9 cellular contexts compared by ENCODE assay signal in the genomic region with DNA sequence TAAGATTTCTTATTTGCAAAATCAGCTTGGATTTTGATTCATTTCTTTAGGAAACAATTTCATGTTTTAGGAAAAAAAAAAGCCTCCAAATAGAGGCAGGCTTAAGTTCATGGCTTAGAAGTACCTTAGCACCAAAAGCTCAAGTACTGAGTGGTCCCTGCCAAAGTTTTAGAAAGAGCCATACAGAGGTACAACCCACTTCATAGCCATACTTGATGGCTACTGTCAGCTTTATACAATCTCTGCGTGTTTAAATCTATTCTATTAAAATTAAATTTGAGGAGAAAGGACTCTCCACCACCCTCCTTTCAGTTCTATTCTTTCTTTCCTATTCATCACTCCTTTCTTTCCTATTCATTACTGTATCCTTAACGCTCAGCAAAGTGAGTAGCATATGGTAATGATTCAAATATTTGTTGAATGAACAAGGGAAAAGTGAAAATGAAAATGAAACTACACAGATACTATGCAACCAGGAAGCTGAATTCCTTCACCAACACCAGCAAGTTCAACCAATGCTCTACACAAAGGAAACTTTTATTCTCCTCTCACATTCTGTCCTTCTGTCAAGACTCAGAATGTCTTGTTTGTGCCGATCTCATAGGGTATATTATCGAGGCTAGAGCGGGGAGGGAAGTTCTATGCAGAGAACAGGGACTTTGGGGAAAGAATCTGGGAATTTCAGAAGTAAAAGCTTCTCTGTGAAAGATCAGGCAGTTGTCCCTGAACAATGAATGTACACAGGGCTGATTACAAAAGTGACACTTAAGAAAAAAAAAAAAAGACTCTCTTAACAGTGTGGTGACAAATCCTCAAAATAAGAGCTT.
DNase-seq lines count a peak whose midpoint lies in the region; ATAC-seq and TF ChIP-seq lines count a peak whose summit lies in the region.
"Had no signal": no experiment of that assay in that cellular context is flagged by ENCODE, and none has a peak within 500 bp of the region (broad histone marks: within the 10 kb centered on the region; RNA-seq: fewer than 3 reads in every experiment).

No MANE protein-coding gene starts in this region.

- H3K27me3 Mint-ChIP-seq in activated naive CD8-positive, alpha-beta T cell: no peaks in the 10 kb centered on the region

- H3K4me1 Mint-ChIP-seq in activated naive CD8-positive, alpha-beta T cell (ENCODE audit: low read depth): peaks cover 18% of the 10 kb centered on the region

- no peak for ATAC-seq in HG03469 (IDR thresholded peaks at IDR 0.05; ENCODE audit: unreplicated experiment)

- DNase-seq in DMS153 (lab: John Stamatoyannopoulos, UW): peak; percentile 4
- DNase-seq in DMS153 treated with DMSO at 0.1 percent for 48 hours (lab: John Stamatoyannopoulos, UW; ENCODE audit: unreplicated experiment): no peak
- DNase-seq in Jurkat, Clone E6-1 (ENCODE audit: low read depth, low spot score): peak; percentile 31
- DNase-seq in hepatocyte (ENCODE audit: low spot score): no peak
- no peak for DNase-seq in effector CD4-positive, alpha-beta T cell

- no peaks in the 10 kb centered on the region for H3K9me3 ChIP-seq in hepatocyte (ENCODE audit: low read depth)
- H3K9me3 ChIP-seq in stomach smooth muscle (ENCODE audit: control insufficient read depth in 2 of 2, low read length in 2 of 2): no peaks in the 10 kb centered on the region

- H4K20me1 ChIP-seq in hepatocyte (ENCODE audit: insufficient read depth, poor library complexity, severe bottlenecking): no peaks in the 10 kb centered on the region

- H2AFZ ChIP-seq in hepatocyte: peak overlapping the region; percentile 51

- H3K79me2 ChIP-seq in hepatocyte: no peaks in the 10 kb centered on the region

- 65% methylated on average over 5 of the region's 5 CpGs for WGBS in hepatocyte (ENCODE audit: low lambda C conversion rate, missing lambda C conversion rate)

- H3K4me2 ChIP-seq in hepatocyte: peak overlapping the region; percentile 64

- H3K27ac ChIP-seq in hepatocyte: peak overlapping the region; percentile 86
- no peak overlapping the region for H3K27ac ChIP-seq in stomach smooth muscle (ENCODE audit: low read length)
- H3K27ac ChIP-seq: 22Rv1 had no signal

- no peak overlapping the region for H3K9ac ChIP-seq in stomach smooth muscle (ENCODE audit: low read length in 2 of 2)

- TF ChIP-seq CTCF in hepatocyte (IDR thresholded peaks at IDR 0.05; ENCODE audit: poor library complexity): no peak

- peak overlapping the region; percentile 87 for H3K27ac Mint-ChIP-seq in activated naive CD8-positive, alpha-beta T cell

- no peaks in the 10 kb centered on the region for H3K9me3 Mint-ChIP-seq in activated naive CD8-positive, alpha-beta T cell (ENCODE audit: low read depth)

- peak overlapping the region; percentile 62 for H3K4me3 Mint-ChIP-seq in activated naive CD8-positive, alpha-beta T cell

- H3K36me3 Mint-ChIP-seq in activated naive CD8-positive, alpha-beta T cell: peaks cover 9% of the 10 kb centered on the region

- H3K9me2 ChIP-seq in hepatocyte (replicated peaks; ENCODE audit: insufficient read depth): no peaks in the 10 kb centered on the region

- H3K36me3 ChIP-seq in hepatocyte (replicated peaks; ENCODE audit: insufficient read depth, low read depth): no peaks in the 10 kb centered on the region
- no peaks in the 10 kb centered on the region for H3K36me3 ChIP-seq in stomach smooth muscle (ENCODE audit: control insufficient read depth in 2 of 2, insufficient read depth in 2 of 2, low read length in 2 of 2)

- H3K4me1 ChIP-seq in hepatocyte (ENCODE audit: insufficient read depth) (peaks cover 22% of the 10 kb centered on the region), stomach smooth muscle (ENCODE audit: control insufficient read depth, insufficient read depth, low read length) (no peaks in the 10 kb centered on the region)

- H3K27me3 ChIP-seq in hepatocyte (no peaks in the 10 kb centered on the region), stomach smooth muscle (ENCODE audit: control insufficient read depth in 1 of 2, insufficient read depth in 2 of 2, low read length in 2 of 2) (no peaks in the 10 kb centered on the region)

- no peak overlapping the region for H3K4me3 ChIP-seq in Jurkat, Clone E6-1 (ENCODE audit: low read length)
- H3K4me3 ChIP-seq in hepatocyte: no peak overlapping the region
- H3K4me3 ChIP-seq in stomach smooth muscle (ENCODE audit: low read length in 2 of 2): peak overlapping the region; percentile 32 to 58

Comparison
In these comparisons a context has a peak if more than half of its experiments do, and no peak if none do; other contexts are left out.
1. DNase-seq: peak in DMS153 (single experiment) and Jurkat, Clone E6-1 (single experiment); none in DMS153 treated with DMSO at 0.1 percent for 48 hours (single experiment), hepatocyte (single experiment) and effector CD4-positive, alpha-beta T cell (single experiment).
2. H3K4me3 ChIP-seq: peak in stomach smooth muscle (2 of 2); none in Jurkat, Clone E6-1 (single experiment) and hepatocyte (single experiment).